Comparison of ENCODE assay signal across 10 cellular contexts in the genomic region with DNA sequence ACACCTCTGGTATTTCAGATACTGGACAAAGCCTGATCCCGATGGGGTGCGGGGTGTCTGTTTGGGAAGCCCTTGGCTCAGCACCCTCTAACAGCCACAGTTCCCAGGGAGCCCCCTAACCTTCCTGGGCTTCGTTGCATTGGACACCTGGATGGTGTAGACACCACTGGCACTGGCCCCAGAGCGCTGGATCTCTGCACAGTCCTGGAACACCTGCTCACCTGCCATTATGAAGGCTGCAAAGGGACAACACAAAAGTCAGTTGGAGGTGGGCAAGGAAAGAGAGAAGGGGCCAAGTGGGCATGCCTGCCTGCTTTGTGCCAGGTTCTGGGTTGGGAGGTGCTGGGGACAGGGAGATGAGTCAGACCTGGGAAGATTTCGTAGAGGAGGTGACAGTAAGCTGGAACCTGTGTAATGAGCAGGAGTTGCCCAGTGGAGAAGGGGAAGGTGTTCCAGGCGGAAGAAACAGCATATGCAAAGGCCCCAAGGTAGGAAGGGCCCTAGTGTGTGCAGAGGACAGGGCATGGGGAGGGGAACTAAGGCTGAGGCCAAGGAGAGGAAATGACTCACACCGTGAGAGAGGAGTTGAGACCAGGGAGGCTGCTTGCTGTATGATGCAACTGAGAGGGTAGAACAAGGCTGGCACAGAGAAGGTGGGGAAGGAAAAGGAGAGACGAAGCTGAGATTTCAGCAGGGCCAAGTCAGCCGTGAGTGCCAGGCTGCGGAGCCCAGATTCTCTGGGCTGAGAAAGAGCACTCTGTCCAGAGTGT. TPM values are rescaled to one million over a fixed set of nuclear protein-coding genes. Genes with fewer than 3 reads are reported as not detected.
A peak's percentile ranks its signal among the peaks of the same experiment; 100 is the strongest.
DNase-seq lines count a peak whose midpoint lies in the region; ATAC-seq and TF ChIP-seq lines count a peak whose summit lies in the region.
"Had no signal": no experiment of that assay in that cellular context is flagged by ENCODE, and none has a peak within 500 bp of the region (broad histone marks: within the 10 kb centered on the region; RNA-seq: fewer than 3 reads in every experiment).

No MANE protein-coding gene starts in this region.

- DNase-seq in activated naive CD4-positive, alpha-beta T cell treated with Interleukin-2 at 50 U/mL for 16 hours = peak; percentile 11
- DNase-seq in activated naive CD4-positive, alpha-beta T cell treated with anti-CD3 and anti-CD28 coated beads, Interleukin-2, amount 50 U/mL, for 16 hours = no peak
- DNase-seq in choroid plexus epithelial cell (ENCODE audit: low read depth) (peak; percentile 29), NCI-H2107 (lab: John Stamatoyannopoulos, UW) (no peak), NCI-H1048 (lab: John Stamatoyannopoulos, UW) (no peak), mesothelial cell of epicardium (ENCODE audit: low spot score in 2 of 2, unreplicated experiment in 2 of 2) (no peak)
- DNase-seq: activated gamma-delta T cell treated with Interleukin-2 at 50 U/mL for 16 hours, NCI-H510A treated with DMSO at 0.1 percent for 48 hours had no signal

- peak overlapping the region; percentile 64 for H3K4me3 Mint-ChIP-seq in stimulated activated naive CD8-positive, alpha-beta T cell treated with anti-CD3 and anti-CD28 coated beads, Interleukin-15, Interleukin-2, amounts not matched to agents 100 ng/mL and 50 ng/mL, for 24 hours
- no peak overlapping the region for H3K4me3 Mint-ChIP-seq in mesothelial cell of epicardium

- TF ChIP-seq CTCF in choroid plexus epithelial cell (conservative IDR thresholded peaks at IDR 0.05; ENCODE audit: low read depth, low read length) (no peak), mesothelial cell of epicardium (IDR thresholded peaks at IDR 0.05; ENCODE audit: unreplicated experiment) (no peak)

- no peaks in the 10 kb centered on the region for H3K9me3 Mint-ChIP-seq in stimulated activated naive CD8-positive, alpha-beta T cell treated with anti-CD3 and anti-CD28 coated beads, Interleukin-15, Interleukin-2, amounts not matched to agents 100 ng/mL and 50 ng/mL, for 24 hours
- no peaks in the 10 kb centered on the region for H3K9me3 Mint-ChIP-seq in mesothelial cell of epicardium

- peak overlapping the region; percentile 67 for H3K27ac Mint-ChIP-seq in stimulated activated naive CD8-positive, alpha-beta T cell treated with anti-CD3 and anti-CD28 coated beads, Interleukin-15, Interleukin-2, amounts not matched to agents 100 ng/mL and 50 ng/mL, for 24 hours
- no peak overlapping the region for H3K27ac Mint-ChIP-seq in mesothelial cell of epicardium

- peaks cover 15% of the 10 kb centered on the region for H3K27me3 Mint-ChIP-seq in stimulated activated naive CD8-positive, alpha-beta T cell treated with anti-CD3 and anti-CD28 coated beads, Interleukin-15, Interleukin-2, amounts not matched to agents 100 ng/mL and 50 ng/mL, for 24 hours
- peaks cover 49% of the 10 kb centered on the region for H3K27me3 Mint-ChIP-seq in mesothelial cell of epicardium (ENCODE audit: low read depth)

- peaks cover 14% of the 10 kb centered on the region for H3K4me1 Mint-ChIP-seq in stimulated activated naive CD8-positive, alpha-beta T cell treated with anti-CD3 and anti-CD28 coated beads, Interleukin-15, Interleukin-2, amounts not matched to agents 100 ng/mL and 50 ng/mL, for 24 hours (ENCODE audit: low read depth)
- peaks cover 1% of the 10 kb centered on the region for H3K4me1 Mint-ChIP-seq in mesothelial cell of epicardium

- no peak overlapping the region for H3K4me3 ChIP-seq in choroid plexus epithelial cell (ENCODE audit: low read depth, low read length)

- no peaks in the 10 kb centered on the region for H3K36me3 Mint-ChIP-seq in stimulated activated naive CD8-positive, alpha-beta T cell treated with anti-CD3 and anti-CD28 coated beads, Interleukin-15, Interleukin-2, amounts not matched to agents 100 ng/mL and 50 ng/mL, for 24 hours (ENCODE audit: low read depth)
- no peaks in the 10 kb centered on the region for H3K36me3 Mint-ChIP-seq in mesothelial cell of epicardium

- ATAC-seq in SK-N-SH treated with all-trans-retinoic acid at 6 μM for 48 hours = peak; percentile 74

TF ChIP-seq in SK-N-SH treated with all-trans-retinoic acid at 6 μM for 48 hours, 23 proteins besides CTCF, POLR2A, EP300 and RAD21:
- no peak for TF ChIP-seq SNAI2 (CRISPR knock-in tag; IDR thresholded peaks at IDR 0.05)
- TF ChIP-seq BACH2 (CRISPR knock-in tag; IDR thresholded peaks at IDR 0.05; ENCODE audit: borderline replicate concordance) = no peak
- no peak for TF ChIP-seq CREB5 (CRISPR knock-in tag; IDR thresholded peaks at IDR 0.05; ENCODE audit: low read depth)
- no peak for TF ChIP-seq PATZ1 (CRISPR knock-in tag; IDR thresholded peaks at IDR 0.05; ENCODE audit: borderline replicate concordance)
- no peak for TF ChIP-seq ZNF70 (CRISPR knock-in tag; IDR thresholded peaks at IDR 0.05)
- TF ChIP-seq, protein P1, sequence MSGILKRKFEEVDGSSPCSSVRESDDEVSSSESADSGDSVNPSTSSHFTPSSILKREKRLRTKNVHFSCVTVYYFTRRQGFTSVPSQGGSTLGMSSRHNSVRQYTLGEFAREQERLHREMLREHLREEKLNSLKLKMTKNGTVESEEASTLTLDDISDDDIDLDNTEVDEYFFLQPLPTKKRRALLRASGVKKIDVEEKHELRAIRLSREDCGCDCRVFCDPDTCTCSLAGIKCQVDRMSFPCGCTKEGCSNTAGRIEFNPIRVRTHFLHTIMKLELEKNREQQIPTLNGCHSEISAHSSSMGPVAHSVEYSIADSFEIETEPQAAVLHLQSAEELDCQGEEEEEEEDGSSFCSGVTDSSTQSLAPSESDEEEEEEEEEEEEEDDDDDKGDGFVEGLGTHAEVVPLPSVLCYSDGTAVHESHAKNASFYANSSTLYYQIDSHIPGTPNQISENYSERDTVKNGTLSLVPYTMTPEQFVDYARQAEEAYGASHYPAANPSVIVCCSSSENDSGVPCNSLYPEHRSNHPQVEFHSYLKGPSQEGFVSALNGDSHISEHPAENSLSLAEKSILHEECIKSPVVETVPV (CRISPR knock-in tag; IDR thresholded peaks at IDR 0.05) = no peak
- no peak for TF ChIP-seq POU6F1 (CRISPR knock-in tag; IDR thresholded peaks at IDR 0.05; ENCODE audit: borderline replicate concordance, low read depth)
- no peak for TF ChIP-seq TCF4 (CRISPR knock-in tag; IDR thresholded peaks at IDR 0.05; ENCODE audit: borderline replicate concordance)
- no peak for TF ChIP-seq ARNTL (CRISPR knock-in tag; IDR thresholded peaks at IDR 0.05; ENCODE audit: borderline replicate concordance, low read depth)
- no peak for TF ChIP-seq ISL1 (CRISPR knock-in tag; IDR thresholded peaks at IDR 0.05)
- TF ChIP-seq CSDC2 (CRISPR knock-in tag; IDR thresholded peaks at IDR 0.05) = no peak
- TF ChIP-seq ZFP3 (CRISPR knock-in tag; IDR thresholded peaks at IDR 0.05) = no peak
- TF ChIP-seq ZNF8 (CRISPR knock-in tag; IDR thresholded peaks at IDR 0.05) = no peak

RNA-seq across cellular contexts. Expression of gene ANGPT4, which starts 34.9 kb away (rescaled TPM):
- 0.31 to 0.35 TPM (median 0.34 TPM) in 3 replicates for total RNA-seq in mesothelial cell of epicardium

RNA-seq across cellular contexts. Expression of gene FAM110A, which starts 47.7 kb away (rescaled TPM):
- total RNA-seq in mesothelial cell of epicardium = 11.1 to 11.3 TPM (median 11.1 TPM) in 3 replicates

Comparison
In these comparisons a context has a peak if more than half of its experiments do, and no peak if none do; other contexts are left out.
1. DNase-seq: peak in activated naive CD4-positive, alpha-beta T cell treated with Interleukin-2 at 50 U/mL for 16 hours (single experiment) and choroid plexus epithelial cell (single experiment); none in activated naive CD4-positive, alpha-beta T cell treated with anti-CD3 and anti-CD28 coated beads, Interleukin-2, amount 50 U/mL, for 16 hours (single experiment), NCI-H2107 (single experiment), NCI-H1048 (single experiment) and mesothelial cell of epicardium (0 of 2).